ENCODE assay signal across 1 cellular context in genomic region chr20:1336699-1337387, GRCh38.
TF ChIP-seq lines count a peak whose summit lies in the region.

No MANE protein-coding gene starts in this region.

TF ChIP-seq in GM23338, 12 proteins besides CTCF, POLR2A, EP300 and RAD21 (continued from another document):
- no peak for TF ChIP-seq REST (IDR thresholded peaks at IDR 0.05; ENCODE audit: unreplicated experiment)
- no peak for TF ChIP-seq JUNB (IDR thresholded peaks at IDR 0.05; ENCODE audit: unreplicated experiment)
TF ChIP-seq in GM23338: peak in this region for 0.
